Comparison of ENCODE assay signal across 1 cellular context in the genomic region with DNA sequence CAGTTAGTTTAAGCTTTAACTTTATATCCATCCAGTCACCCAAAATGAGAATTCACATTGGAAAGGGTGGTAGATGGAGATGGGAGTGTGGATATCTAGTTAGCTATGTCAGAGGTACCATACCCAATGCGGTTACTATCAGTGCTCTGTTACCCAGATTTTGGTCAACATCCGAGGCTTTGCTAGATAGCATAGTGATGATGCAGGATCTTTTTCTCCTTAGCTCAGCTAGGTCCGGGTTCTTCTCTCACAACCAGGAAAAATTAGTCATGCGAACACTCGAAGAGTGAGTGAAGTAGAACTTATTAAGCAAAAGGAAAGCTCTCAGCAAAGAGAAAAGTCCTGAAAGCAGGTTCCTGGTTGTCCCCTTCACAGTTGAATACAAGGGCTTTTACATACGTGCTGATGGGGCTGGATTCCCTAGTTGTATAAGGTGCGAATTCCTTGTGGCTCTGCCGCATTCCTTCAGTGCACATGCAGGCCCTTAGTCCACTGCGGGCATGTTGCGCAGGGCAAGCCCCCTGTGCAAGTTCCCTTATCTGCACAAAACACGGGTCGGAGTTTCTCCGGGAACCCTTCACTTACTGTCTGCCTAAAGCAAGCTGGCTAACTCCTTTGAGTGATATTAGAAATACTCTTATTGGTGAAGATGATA.
TF ChIP-seq lines count a peak whose summit lies in the region.

No MANE protein-coding gene starts in this region.

TF ChIP-seq in GM23338, 12 proteins besides CTCF, POLR2A, EP300 and RAD21 (continued from another document):
- TF ChIP-seq, protein P1, sequence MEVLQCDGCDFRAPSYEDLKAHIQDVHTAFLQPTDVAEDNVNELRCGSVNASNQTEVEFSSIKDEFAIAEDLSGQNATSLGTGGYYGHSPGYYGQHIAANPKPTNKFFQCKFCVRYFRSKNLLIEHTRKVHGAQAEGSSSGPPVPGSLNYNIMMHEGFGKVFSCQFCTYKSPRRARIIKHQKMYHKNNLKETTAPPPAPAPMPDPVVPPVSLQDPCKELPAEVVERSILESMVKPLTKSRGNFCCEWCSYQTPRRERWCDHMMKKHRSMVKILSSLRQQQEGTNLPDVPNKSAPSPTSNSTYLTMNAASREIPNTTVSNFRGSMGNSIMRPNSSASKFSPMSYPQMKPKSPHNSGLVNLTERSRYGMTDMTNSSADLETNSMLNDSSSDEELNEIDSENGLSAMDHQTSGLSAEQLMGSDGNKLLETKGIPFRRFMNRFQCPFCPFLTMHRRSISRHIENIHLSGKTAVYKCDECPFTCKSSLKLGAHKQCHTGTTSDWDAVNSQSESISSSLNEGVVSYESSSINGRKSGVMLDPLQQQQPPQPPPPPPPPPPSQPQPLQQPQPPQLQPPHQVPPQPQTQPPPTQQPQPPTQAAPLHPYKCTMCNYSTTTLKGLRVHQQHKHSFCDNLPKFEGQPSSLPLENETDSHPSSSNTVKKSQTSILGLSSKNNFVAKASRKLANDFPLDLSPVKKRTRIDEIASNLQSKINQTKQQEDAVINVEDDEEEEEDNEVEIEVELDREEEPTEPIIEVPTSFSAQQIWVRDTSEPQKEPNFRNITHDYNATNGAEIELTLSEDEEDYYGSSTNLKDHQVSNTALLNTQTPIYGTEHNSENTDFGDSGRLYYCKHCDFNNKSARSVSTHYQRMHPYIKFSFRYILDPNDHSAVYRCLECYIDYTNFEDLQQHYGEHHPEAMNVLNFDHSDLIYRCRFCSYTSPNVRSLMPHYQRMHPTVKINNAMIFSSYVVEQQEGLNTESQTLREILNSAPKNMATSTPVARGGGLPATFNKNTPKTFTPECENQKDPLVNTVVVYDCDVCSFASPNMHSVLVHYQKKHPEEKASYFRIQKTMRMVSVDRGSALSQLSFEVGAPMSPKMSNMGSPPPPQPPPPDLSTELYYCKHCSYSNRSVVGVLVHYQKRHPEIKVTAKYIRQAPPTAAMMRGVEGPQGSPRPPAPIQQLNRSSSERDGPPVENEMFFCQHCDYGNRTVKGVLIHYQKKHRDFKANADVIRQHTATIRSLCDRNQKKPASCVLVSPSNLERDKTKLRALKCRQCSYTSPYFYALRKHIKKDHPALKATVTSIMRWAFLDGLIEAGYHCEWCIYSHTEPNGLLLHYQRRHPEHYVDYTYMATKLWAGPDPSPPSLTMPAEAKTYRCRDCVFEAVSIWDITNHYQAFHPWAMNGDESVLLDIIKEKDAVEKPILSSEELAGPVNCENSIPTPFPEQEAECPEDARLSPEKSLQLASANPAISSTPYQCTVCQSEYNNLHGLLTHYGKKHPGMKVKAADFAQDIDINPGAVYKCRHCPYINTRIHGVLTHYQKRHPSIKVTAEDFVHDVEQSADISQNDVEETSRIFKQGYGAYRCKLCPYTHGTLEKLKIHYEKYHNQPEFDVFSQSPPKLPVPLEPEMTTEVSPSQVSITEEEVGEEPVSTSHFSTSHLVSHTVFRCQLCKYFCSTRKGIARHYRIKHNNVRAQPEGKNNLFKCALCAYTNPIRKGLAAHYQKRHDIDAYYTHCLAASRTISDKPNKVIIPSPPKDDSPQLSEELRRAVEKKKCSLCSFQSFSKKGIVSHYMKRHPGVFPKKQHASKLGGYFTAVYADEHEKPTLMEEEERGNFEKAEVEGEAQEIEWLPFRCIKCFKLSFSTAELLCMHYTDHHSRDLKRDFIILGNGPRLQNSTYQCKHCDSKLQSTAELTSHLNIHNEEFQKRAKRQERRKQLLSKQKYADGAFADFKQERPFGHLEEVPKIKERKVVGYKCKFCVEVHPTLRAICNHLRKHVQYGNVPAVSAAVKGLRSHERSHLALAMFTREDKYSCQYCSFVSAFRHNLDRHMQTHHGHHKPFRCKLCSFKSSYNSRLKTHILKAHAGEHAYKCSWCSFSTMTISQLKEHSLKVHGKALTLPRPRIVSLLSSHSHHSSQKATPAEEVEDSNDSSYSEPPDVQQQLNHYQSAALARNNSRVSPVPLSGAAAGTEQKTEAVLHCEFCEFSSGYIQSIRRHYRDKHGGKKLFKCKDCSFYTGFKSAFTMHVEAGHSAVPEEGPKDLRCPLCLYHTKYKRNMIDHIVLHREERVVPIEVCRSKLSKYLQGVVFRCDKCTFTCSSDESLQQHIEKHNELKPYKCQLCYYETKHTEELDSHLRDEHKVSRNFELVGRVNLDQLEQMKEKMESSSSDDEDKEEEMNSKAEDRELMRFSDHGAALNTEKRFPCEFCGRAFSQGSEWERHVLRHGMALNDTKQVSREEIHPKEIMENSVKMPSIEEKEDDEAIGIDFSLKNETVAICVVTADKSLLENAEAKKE (CRISPR knock-in tag; IDR thresholded peaks at IDR 0.05), result no peak
- TF ChIP-seq CREB1 (CRISPR knock-in tag; IDR thresholded peaks at IDR 0.05; ENCODE audit: low read depth) (no peak), ZNF114 (CRISPR knock-in tag; IDR thresholded peaks at IDR 0.05) (no peak), EZH2 (IDR thresholded peaks at IDR 0.05; ENCODE audit: low read depth, unreplicated experiment) (no peak)
